ENCODE assay signal across 8 cellular contexts in genomic region chr16:46607529-46607928, GRCh38. TPM values are rescaled to one million over a fixed set of nuclear protein-coding genes. Genes with fewer than 3 reads are reported as not detected.
A peak's percentile ranks its signal among the peaks of the same experiment; 100 is the strongest.
DNase-seq lines count a peak whose midpoint lies in the region; ATAC-seq, FAIRE-seq and TF ChIP-seq lines count a peak whose summit lies in the region.

No MANE protein-coding gene starts in this region.

- TF ChIP-seq POLR2A in gastroesophageal sphincter (IDR thresholded peaks at IDR 0.05): no peak
- no peak for TF ChIP-seq POLR2A in H54 (IDR thresholded peaks at IDR 0.05; ENCODE audit: low read depth, low read length)

- H3K27me3 ChIP-seq in RWPE2 (ENCODE audit: insufficient read depth, poor library complexity, severe bottlenecking) (no peaks in the 10 kb centered on the region), gastroesophageal sphincter (no peaks in the 10 kb centered on the region)

- FAIRE-seq in H54 (lab: Jason Lieb, UNC): no peak

- no peaks in the 10 kb centered on the region for H3K4me1 ChIP-seq in RWPE2 (ENCODE audit: insufficient read depth, poor library complexity, severe bottlenecking)
- no peaks in the 10 kb centered on the region for H3K4me1 ChIP-seq in gastroesophageal sphincter

- no peak overlapping the region for H3K27ac ChIP-seq in RWPE2 (ENCODE audit: poor library complexity, severe bottlenecking)
- no peak overlapping the region for H3K27ac ChIP-seq in gastroesophageal sphincter

- H3K27me3 Mint-ChIP-seq in type B pancreatic cell: no peaks in the 10 kb centered on the region

- peaks cover 11% of the 10 kb centered on the region for H3K36me3 Mint-ChIP-seq in type B pancreatic cell

- H3K36me3 ChIP-seq in RWPE2 (ENCODE audit: low read depth) (peaks cover 82% of the 10 kb centered on the region), gastroesophageal sphincter (no peaks in the 10 kb centered on the region)

- H3K4me3 Mint-ChIP-seq in type B pancreatic cell: no peak overlapping the region

- H3K4me1 Mint-ChIP-seq in type B pancreatic cell (ENCODE audit: unreplicated experiment): no peaks in the 10 kb centered on the region

- H3K9me3 ChIP-seq in RWPE2 (ENCODE audit: severe bottlenecking): no peaks in the 10 kb centered on the region
- no peaks in the 10 kb centered on the region for H3K9me3 ChIP-seq in gastroesophageal sphincter

- TF ChIP-seq CTCF in RWPE2 (IDR thresholded peaks at IDR 0.05; ENCODE audit: poor library complexity, severe bottlenecking) (peak; percentile 49), gastroesophageal sphincter (IDR thresholded peaks at IDR 0.05) (peak; percentile 23 to 47 (median 36)), type B pancreatic cell (conservative IDR thresholded peaks at IDR 0.05) (peak; percentile 60)

- DNase-seq in NOMO-1 treated with DMSO at 0.1 percent for 48 hours (lab: John Stamatoyannopoulos, UW; ENCODE audit: unreplicated experiment) (peak; percentile 6), NOMO-1 treated with dmso at 0.1 percent for 144 hours (lab: John Stamatoyannopoulos, UW; ENCODE audit: unreplicated experiment) (no peak), RWPE2 (ENCODE audit: low spot score) (no peak), type B pancreatic cell (ENCODE audit: extremely low spot score, unreplicated experiment) (no peak), H54 (ENCODE audit: insufficient read length, low spot score) (no peak)

- no peak overlapping the region for H3K27ac Mint-ChIP-seq in type B pancreatic cell

- no peak overlapping the region for H3K4me3 ChIP-seq in RWPE2 (ENCODE audit: severe bottlenecking)
- no peak overlapping the region for H3K4me3 ChIP-seq in gastroesophageal sphincter

- 14 to 62% methylated on average over 1 of the region's 1 CpG for WGBS in gastroesophageal sphincter (ENCODE audit: low coverage in 1 of 2), 2 donors

- H3K9me3 Mint-ChIP-seq in type B pancreatic cell: no peaks in the 10 kb centered on the region

- no peak for ATAC-seq in RWPE2 (ENCODE audit: low read depth)
- no peak for ATAC-seq in gastroesophageal sphincter
- ATAC-seq in GM19467 (IDR thresholded peaks at IDR 0.05; ENCODE audit: unreplicated experiment): no peak
- ATAC-seq in HG02981 (IDR thresholded peaks at IDR 0.05; ENCODE audit: unreplicated experiment): no peak

- no peak for TF ChIP-seq EP300 in gastroesophageal sphincter (IDR thresholded peaks at IDR 0.05)

RNA-seq across cellular contexts. Expression of gene SHCBP1, which starts 13.7 kb away (rescaled TPM):
- total RNA-seq in gastroesophageal sphincter (1 to 10 TPM in 1 of 4 donors, under 1 TPM in 3; 0.31 to 4.1 (median 0.86) TPM), type B pancreatic cell (ENCODE audit: low replicate concordance) (5.4 and 12.7 TPM in 2 replicates)
